6 cellular contexts compared by ENCODE assay signal in the genomic region with DNA sequence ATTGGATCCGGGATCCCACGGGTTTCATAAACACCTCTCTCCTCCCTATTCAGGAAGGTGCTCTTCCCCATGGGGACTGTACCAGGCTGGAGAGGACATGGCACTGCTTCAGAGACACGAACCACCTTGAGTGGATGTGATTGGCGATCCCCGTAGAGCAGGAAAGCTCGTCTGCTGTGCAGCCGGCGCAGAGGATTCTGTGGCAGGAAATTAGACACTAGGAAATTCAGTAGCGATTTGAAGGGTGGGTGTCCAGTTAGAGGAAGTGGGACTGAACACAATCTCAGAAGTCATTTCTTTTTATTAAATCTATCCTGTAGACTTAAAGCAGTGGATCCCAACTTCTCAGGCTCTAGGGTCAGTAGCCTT. TPM values are rescaled to one million over a fixed set of nuclear protein-coding genes. Genes with fewer than 3 reads are reported as not detected.
A peak's percentile ranks its signal among the peaks of the same experiment; 100 is the strongest.
DNase-seq lines count a peak whose midpoint lies in the region; ATAC-seq and TF ChIP-seq lines count a peak whose summit lies in the region.

No MANE protein-coding gene starts in this region.

- peak overlapping the region; percentile 54 for H3K27ac Mint-ChIP-seq in central memory CD8-positive, alpha-beta T cell (ENCODE audit: low read depth)

- H3K9me3 ChIP-seq in ovary: no peaks in the 10 kb centered on the region

- H3K9me3 Mint-ChIP-seq in central memory CD8-positive, alpha-beta T cell: no peaks in the 10 kb centered on the region

- no peaks in the 10 kb centered on the region for H3K27me3 Mint-ChIP-seq in central memory CD8-positive, alpha-beta T cell

- no peaks in the 10 kb centered on the region for H3K36me3 ChIP-seq in ovary

- no peak for TF ChIP-seq POLR2A in ovary (IDR thresholded peaks at IDR 0.05)

- TF ChIP-seq CTCF in ovary (IDR thresholded peaks at IDR 0.05): no peak

- peak overlapping the region; percentile 50 to 62 for H3K27ac ChIP-seq in ovary

- H3K4me1 Mint-ChIP-seq in central memory CD8-positive, alpha-beta T cell: peaks cover 20% of the 10 kb centered on the region

- peak overlapping the region; percentile 91 for H3K4me3 ChIP-seq in ovary

- intact Hi-C loops in ovary (cut with DNase I): loop anchor here in 2 of 4 donors (5.0 kb wide), 2 partner anchors 50 to 120 kb away; a partner anchor contains a TSS

- peaks cover 17% of the 10 kb centered on the region for H3K36me3 Mint-ChIP-seq in central memory CD8-positive, alpha-beta T cell (ENCODE audit: insufficient read depth)

- peak overlapping the region; percentile 85 for H3K4me3 Mint-ChIP-seq in central memory CD8-positive, alpha-beta T cell

- 1 to 4% (median 4%) methylated on average over 9 of the region's 9 CpGs for WGBS in ovary, 3 donors

- H3K27me3 ChIP-seq in ovary: no peaks in the 10 kb centered on the region

- ATAC-seq in GM18502 (IDR thresholded peaks at IDR 0.05; ENCODE audit: poor library complexity, unreplicated experiment): peak; percentile 6
- ATAC-seq in central memory CD8-positive, alpha-beta T cell (replicated peaks; ENCODE audit: extremely low read depth, poor library complexity, severe bottlenecking): no peak

- H3K4me1 ChIP-seq in ovary (ENCODE audit: insufficient read depth): peaks cover 2% of the 10 kb centered on the region

- peak; percentile 26 to 33 for DNase-seq in Kasumi-1 (lab: John Stamatoyannopoulos, UW)
- DNase-seq in central memory CD8-positive, alpha-beta T cell (ENCODE audit: low spot score in 2 of 2): no peak
- no peak for DNase-seq in ovary
- DNase-seq in GM03348 (ENCODE audit: low spot score): no peak
- DNase-seq in middle frontal gyrus (ENCODE audit: extremely low spot score, low spot score): no peak

- no peak for TF ChIP-seq EP300 in ovary (IDR thresholded peaks at IDR 0.05)

RNA-seq across cellular contexts. Expression of a gene that starts 0.8 kb away (rescaled TPM):
- total RNA-seq in ovary: 10 to 100 TPM in 5 of 7 donors, 1 to 10 TPM in 2; 5.7 to 16.5 (median 12.3) TPM
- polyA plus RNA-seq in ovary: 1 to 10 TPM; 4.5 to 4.6 TPM

RNA-seq across cellular contexts. Expression of a gene that starts 45.0 kb away (rescaled TPM):
- total RNA-seq in ovary: 1 to 10 TPM in 1 of 7 donors, under 1 TPM in 1, not detected in 5; 0.12 to 1.6 TPM
- under 1 TPM; 0.06 to 0.27 TPM for polyA plus RNA-seq in ovary

RNA-seq across cellular contexts. Expression of a gene that starts 46.5 kb away (rescaled TPM):
- total RNA-seq in ovary: 1 to 10 TPM in 6 of 7 donors, under 1 TPM in 1; 0.91 to 4.9 (median 2.1) TPM
- polyA plus RNA-seq in ovary: 1 to 10 TPM; 1.6 to 3.0 TPM

RNA-seq across cellular contexts. Expression of a gene that starts 56.4 kb away (rescaled TPM):
- total RNA-seq in ovary: not detected
- not detected for polyA plus RNA-seq in ovary

RNA-seq across cellular contexts. Expression of a gene that starts 57.3 kb away (rescaled TPM):
- 10 to 100 TPM; 17.8 to 62.5 (median 40.1) TPM for total RNA-seq in ovary
- 10 to 100 TPM in 1 of 2 donors, 1 to 10 TPM in 1; 1.8 to 36.5 TPM for polyA plus RNA-seq in ovary

Comparison
In these comparisons a context has a peak if more than half of its experiments do, and no peak if none do; other contexts are left out.
1. DNase-seq: peak in Kasumi-1 (2 of 2); none in central memory CD8-positive, alpha-beta T cell (0 of 2), ovary (0 of 5), GM03348 (single experiment) and middle frontal gyrus (single experiment).